ENCODE assay signal across 21 cellular contexts in the genomic region with DNA sequence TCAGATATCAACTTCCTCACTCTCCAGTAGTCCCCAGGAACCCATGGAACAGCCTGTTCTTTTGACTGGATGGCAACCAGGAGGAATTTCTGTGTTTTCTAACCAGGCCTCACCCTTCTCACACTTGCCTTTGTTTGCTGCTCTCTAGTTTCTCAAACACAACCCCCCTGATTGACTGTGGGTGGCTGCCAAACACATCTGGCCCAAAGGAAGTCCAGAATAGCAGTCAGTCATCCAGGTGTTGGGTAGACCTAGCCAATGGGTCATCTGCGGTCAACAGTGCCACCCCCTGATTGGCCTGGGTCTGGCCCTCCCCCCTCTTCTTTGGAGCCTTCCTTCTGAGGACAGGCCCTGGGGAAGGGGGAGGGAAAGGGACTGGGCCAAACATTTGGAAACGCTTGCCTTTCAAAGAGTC. TPM values are rescaled to one million over a fixed set of nuclear protein-coding genes. Genes with fewer than 3 reads are reported as not detected.
"Had no signal": no experiment of that assay in that cellular context is flagged by ENCODE, and none has a peak within 500 bp of the region (broad histone marks: within the 10 kb centered on the region; RNA-seq: fewer than 3 reads in every experiment).

No MANE protein-coding gene starts in this region.

- H3K4me1 ChIP-seq: foreskin keratinocyte, upper lobe of right lung had no signal

- ATAC-seq: activated CD4-positive, alpha-beta T cell treated with anti-CD3 and anti-CD28 coated beads for 36 hours; activated T-cell treated with anti-CD3 and anti-CD28 coated beads, Interleukin-2, amount 50 U/mL, for 4 hours; foreskin keratinocyte; upper lobe of right lung; WTC11 had no signal

- DNase-seq: activated CD4-positive, alpha-beta T cell treated with anti-CD3 and anti-CD28 coated beads for 36 hours; activated CD4-positive, alpha-beta T cell treated with anti-CD3 and anti-CD28 coated beads, Interleukin-2, amount 50 U/mL, for 4 hours; activated CD8-positive, alpha-beta memory T cell treated with anti-CD3 and anti-CD28 coated beads, Interleukin-2, amount 50 U/mL, for 48 hours; activated naive CD4-positive, alpha-beta T cell treated with Interleukin-2 at 50 U/mL for 16 hours; activated naive CD8-positive, alpha-beta T cell treated with anti-CD3 and anti-CD28 coated beads for 36 hours; activated T-cell treated with anti-CD3 and anti-CD28 coated beads, Interleukin-2, amount 50 U/mL, for 4 hours; amniotic stem cell; effector CD4-positive, alpha-beta T cell; foreskin keratinocyte; glutamatergic neuron; immature natural killer cell; kidney glomerular epithelial cell; stimulated activated CD4-positive, alpha-beta T cell treated with anti-CD3 and anti-CD28 coated beads, Interleukin-4, amount 100 ng/mL, for 1 hour; stimulated activated naive CD4-positive, alpha-beta T cell; T-helper 1 cell; upper lobe of right lung had no signal

- H3K4me3 ChIP-seq: hepatocyte, thoracic aorta, upper lobe of right lung had no signal

- H3K27me3 ChIP-seq: foreskin keratinocyte, hepatocyte, upper lobe of right lung had no signal

- H3K36me3 ChIP-seq: neutrophil, thoracic aorta, upper lobe of right lung had no signal

- H3K27ac ChIP-seq: foreskin keratinocyte, hepatocyte, neutrophil, thoracic aorta, upper lobe of right lung had no signal

- H3K9me3 ChIP-seq: neutrophil, thoracic aorta, upper lobe of right lung had no signal

RNA-seq across cellular contexts. Expression of a gene that starts 53.7 kb away (rescaled TPM):
- total RNA-seq: mononuclear cell had no signal
